ENCODE assay signal across 24 cellular contexts in genomic region chr1:223824287-223824686, GRCh38.
"Had no signal": no experiment of that assay in that cellular context is flagged by ENCODE, and none has a peak within 500 bp of the region (broad histone marks: within the 10 kb centered on the region; RNA-seq: fewer than 3 reads in every experiment).

No MANE protein-coding gene starts in this region.

- H3K27ac Mint-ChIP-seq: nephron had no signal

- H3K27me3 ChIP-seq: neural progenitor cell, ovary, tibial nerve, upper lobe of right lung, uterus had no signal

- DNase-seq: cerebellar nuclear complex; cortex of kidney; effector memory CD8-positive, alpha-beta T cell; hypothalamus; mesenchymal stem cell; midbrain; naive thymus-derived CD4-positive, alpha-beta T cell; occipital lobe; ovary; posterior cingulate gyrus; psoas muscle; right cardiac atrium; stimulated activated CD4-positive, alpha-beta T cell treated with anti-CD3 and anti-CD28 coated beads, Interleukin-15, amount 100 ng/mL, for 24 hours; stimulated activated CD4-positive, alpha-beta T cell treated with anti-CD3 and anti-CD28 coated beads, Interleukin-2, amount 100 ng/mL, for 48 hours; stimulated activated CD8-positive, alpha-beta memory T cell treated with anti-CD3 and anti-CD28 coated beads, Interleukin-4, amount 100 ng/mL, for 48 hours; stimulated activated naive CD8-positive, alpha-beta T cell treated with anti-CD3 and anti-CD28 coated beads, Interleukin-15, Interleukin-2, amounts not matched to agents 100 U/mL and 50 U/mL, for 24 hours; substantia nigra; upper lobe of right lung; uterus had no signal

- H3K4me3 Mint-ChIP-seq: effector memory CD8-positive, alpha-beta T cell; nephron; neural progenitor cell had no signal

- H3K9ac ChIP-seq: neural progenitor cell had no signal

- H3K9me3 ChIP-seq: ovary, psoas muscle, thoracic aorta, tibial nerve, upper lobe of right lung, uterus had no signal

- H3K36me3 ChIP-seq: ovary, thoracic aorta, upper lobe of right lung, uterus had no signal

- H3K9me3 Mint-ChIP-seq: effector memory CD8-positive, alpha-beta T cell; naive thymus-derived CD4-positive, alpha-beta T cell; nephron; neural progenitor cell had no signal

- H3K4me3 ChIP-seq: neural progenitor cell, ovary, psoas muscle, skin epidermis, thoracic aorta, tibial nerve, upper lobe of right lung, uterus had no signal

- H3K4me2 ChIP-seq: neural progenitor cell had no signal

- H3K27me3 Mint-ChIP-seq: effector memory CD8-positive, alpha-beta T cell; naive thymus-derived CD4-positive, alpha-beta T cell had no signal

- H2AFZ ChIP-seq: neural progenitor cell had no signal

- H3K27ac ChIP-seq: neural progenitor cell, ovary, psoas muscle, skin epidermis, thoracic aorta, tibial nerve, upper lobe of right lung, uterus had no signal

- ATAC-seq: effector memory CD8-positive, alpha-beta T cell; naive thymus-derived CD4-positive, alpha-beta T cell; psoas muscle; right cardiac atrium; stimulated activated naive CD8-positive, alpha-beta T cell treated with anti-CD3 and anti-CD28 coated beads, Interleukin-15, Interleukin-2, amounts not matched to agents 100 U/mL and 50 U/mL, for 24 hours had no signal

- H3K4me1 ChIP-seq: uterus had no signal
